Comparison of ENCODE assay signal across 17 cellular contexts in the genomic region with DNA sequence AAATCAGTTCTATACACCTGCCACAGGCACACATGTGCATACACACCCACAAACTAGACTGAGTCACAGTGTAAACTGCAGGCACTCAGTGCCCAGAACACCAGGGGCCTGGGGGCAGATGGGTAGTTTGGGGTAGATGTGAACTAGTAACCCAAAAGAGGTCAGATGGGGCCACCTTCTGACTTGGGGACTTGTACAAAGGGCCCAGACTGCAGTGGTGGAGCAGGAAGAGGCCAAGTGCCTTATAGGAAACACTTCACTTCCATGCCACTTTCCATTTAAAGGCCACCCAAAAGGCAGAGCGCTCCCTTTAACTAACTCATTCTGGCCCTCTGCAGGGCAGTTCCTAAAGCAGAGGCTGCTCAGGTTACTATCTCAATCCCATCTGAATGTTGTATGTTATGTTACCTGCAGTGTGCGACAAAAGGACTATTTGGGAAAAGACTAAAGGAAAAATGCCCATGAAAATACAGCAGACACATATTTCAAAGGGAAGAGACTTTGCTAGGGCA.
"Had no signal": no experiment of that assay in that cellular context is flagged by ENCODE, and none has a peak within 500 bp of the region (broad histone marks: within the 10 kb centered on the region; RNA-seq: fewer than 3 reads in every experiment).

No MANE protein-coding gene starts in this region.

- FAIRE-seq: urothelium cell line had no signal

- H3K27ac Mint-ChIP-seq: activated T-helper 1 cell treated with anti-CD3 and anti-CD28 coated beads, Interleukin-12 subunit alpha, Interleukin-12 subunit beta, Interleukin-2, Interleukin-4 antibody, amounts not matched to agents 30 ng/mL and 10 ng/mL and 1 ng/mL, durations not matched to agents 14 hours and 24 hours and 36 hours; immature natural killer cell; memory B cell; T-helper 2 cell treated with Interferon-gamma antibody and Interleukin-4, amounts not matched to agents 5 μg/mL and 100 μg/mL, for 36 hours had no signal

- H3K27me3 ChIP-seq: sigmoid colon, SJCRH30 had no signal

- H3K4me3 ChIP-seq: coronary artery, sigmoid colon, SJCRH30, thoracic aorta had no signal

- H3K9me3 ChIP-seq: sigmoid colon, SJCRH30, thoracic aorta had no signal

- H3K27ac ChIP-seq: sigmoid colon, SJCRH30, thoracic aorta had no signal

- H3K36me3 ChIP-seq: thoracic aorta had no signal

- H3K9me3 Mint-ChIP-seq: activated T-helper 1 cell treated with anti-CD3 and anti-CD28 coated beads, Interleukin-12 subunit alpha, Interleukin-12 subunit beta, Interleukin-2, Interleukin-4 antibody, amounts not matched to agents 30 ng/mL and 10 ng/mL and 1 ng/mL, durations not matched to agents 14 hours and 24 hours and 36 hours; immature natural killer cell; memory B cell; T-helper 2 cell treated with Interferon-gamma antibody and Interleukin-4, amounts not matched to agents 5 μg/mL and 100 μg/mL, for 36 hours had no signal

- DNase-seq: activated CD4-positive, alpha-beta T cell treated with anti-CD3 and anti-CD28 coated beads, Interleukin-2, amount 50 U/mL, for 48 hours; activated CD4-positive, CD25-positive, alpha-beta regulatory T cell treated with anti-CD3 and anti-CD28 coated beads, Interleukin-2, amount 50 U/mL, for 72 hours; activated naive CD4-positive, alpha-beta T cell treated with Interleukin-2 at 50 U/mL for 16 hours; caudate nucleus; effector CD8-positive, alpha-beta T cell; immature natural killer cell; sigmoid colon; stimulated activated CD4-positive, alpha-beta T cell treated with anti-CD3 and anti-CD28 coated beads, Interleukin-12 subunit alpha, Interleukin-12 subunit beta, amount 100 ng/mL, for 4 hours; stimulated activated naive CD4-positive, alpha-beta T cell treated with Interleukin-2 at 50 U/mL for 16 hours; SW 1271 had no signal
